Comparison of ENCODE assay signal across 1 cellular context in the genomic region with DNA sequence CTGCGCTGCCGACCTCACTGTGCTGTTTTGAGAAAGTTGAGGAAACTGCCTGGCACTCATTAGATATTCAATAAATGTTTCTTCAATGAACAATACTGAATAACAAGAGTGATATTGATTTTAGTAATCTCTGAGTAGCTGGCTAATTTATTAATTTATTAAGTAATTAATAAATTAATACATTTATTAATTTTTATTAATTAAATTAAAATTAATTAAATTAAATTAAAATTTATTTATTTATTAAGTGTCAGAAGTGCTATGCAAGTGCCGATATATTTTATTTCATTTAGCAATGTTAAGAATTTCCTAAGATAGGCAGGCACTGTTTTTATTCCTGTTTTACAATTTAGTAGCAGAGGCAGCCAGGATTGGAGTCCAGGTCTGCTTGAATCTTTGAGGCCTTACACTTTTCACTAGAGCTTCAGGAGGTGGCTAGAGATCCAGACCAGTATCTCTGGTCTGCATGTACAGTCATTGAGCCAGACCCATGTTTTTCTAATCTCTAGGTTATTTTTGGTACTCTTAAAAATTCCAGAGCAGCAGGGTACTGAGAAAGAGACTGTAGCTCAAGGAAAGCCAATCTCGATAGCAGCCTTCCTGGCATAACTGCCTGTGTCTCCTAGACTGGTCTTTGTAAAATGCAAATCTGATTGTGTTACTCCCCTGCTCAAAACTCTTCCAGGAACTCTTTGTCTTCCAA.
TF ChIP-seq lines count a peak whose summit lies in the region.

No MANE protein-coding gene starts in this region.

TF ChIP-seq in IMR-90, 13 proteins besides CTCF, POLR2A, EP300 and RAD21 (continued from another document):
- TF ChIP-seq CEBPB (IDR thresholded peaks at IDR 0.05; ENCODE audit: low read depth, low read length) (no peak), MXI1 (IDR thresholded peaks at IDR 0.05; ENCODE audit: borderline replicate concordance, low read depth, low read length) (no peak), RCOR1 (IDR thresholded peaks at IDR 0.05; ENCODE audit: insufficient replicate concordance, low read length) (no peak), FOS (IDR thresholded peaks at IDR 0.05; ENCODE audit: low read depth, low read length) (no peak), NFE2L2 (IDR thresholded peaks at IDR 0.05; ENCODE audit: low read depth, low read length) (no peak), CHD1 (IDR thresholded peaks at IDR 0.05; ENCODE audit: low read depth, low read length) (no peak), BHLHE40 (IDR thresholded peaks at IDR 0.05; ENCODE audit: low read depth, low read length) (no peak)
- TF ChIP-seq, protein P1, sequence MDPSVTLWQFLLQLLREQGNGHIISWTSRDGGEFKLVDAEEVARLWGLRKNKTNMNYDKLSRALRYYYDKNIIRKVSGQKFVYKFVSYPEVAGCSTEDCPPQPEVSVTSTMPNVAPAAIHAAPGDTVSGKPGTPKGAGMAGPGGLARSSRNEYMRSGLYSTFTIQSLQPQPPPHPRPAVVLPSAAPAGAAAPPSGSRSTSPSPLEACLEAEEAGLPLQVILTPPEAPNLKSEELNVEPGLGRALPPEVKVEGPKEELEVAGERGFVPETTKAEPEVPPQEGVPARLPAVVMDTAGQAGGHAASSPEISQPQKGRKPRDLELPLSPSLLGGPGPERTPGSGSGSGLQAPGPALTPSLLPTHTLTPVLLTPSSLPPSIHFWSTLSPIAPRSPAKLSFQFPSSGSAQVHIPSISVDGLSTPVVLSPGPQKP (IDR thresholded peaks at IDR 0.05; ENCODE audit: borderline replicate concordance, low read depth, low read length), result no peak
- TF ChIP-seq, protein P2, sequence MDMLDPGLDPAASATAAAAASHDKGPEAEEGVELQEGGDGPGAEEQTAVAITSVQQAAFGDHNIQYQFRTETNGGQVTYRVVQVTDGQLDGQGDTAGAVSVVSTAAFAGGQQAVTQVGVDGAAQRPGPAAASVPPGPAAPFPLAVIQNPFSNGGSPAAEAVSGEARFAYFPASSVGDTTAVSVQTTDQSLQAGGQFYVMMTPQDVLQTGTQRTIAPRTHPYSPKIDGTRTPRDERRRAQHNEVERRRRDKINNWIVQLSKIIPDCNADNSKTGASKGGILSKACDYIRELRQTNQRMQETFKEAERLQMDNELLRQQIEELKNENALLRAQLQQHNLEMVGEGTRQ (IDR thresholded peaks at IDR 0.05; ENCODE audit: low read depth, low read length), result no peak
